13 cellular contexts compared by ENCODE assay signal in the genomic region with DNA sequence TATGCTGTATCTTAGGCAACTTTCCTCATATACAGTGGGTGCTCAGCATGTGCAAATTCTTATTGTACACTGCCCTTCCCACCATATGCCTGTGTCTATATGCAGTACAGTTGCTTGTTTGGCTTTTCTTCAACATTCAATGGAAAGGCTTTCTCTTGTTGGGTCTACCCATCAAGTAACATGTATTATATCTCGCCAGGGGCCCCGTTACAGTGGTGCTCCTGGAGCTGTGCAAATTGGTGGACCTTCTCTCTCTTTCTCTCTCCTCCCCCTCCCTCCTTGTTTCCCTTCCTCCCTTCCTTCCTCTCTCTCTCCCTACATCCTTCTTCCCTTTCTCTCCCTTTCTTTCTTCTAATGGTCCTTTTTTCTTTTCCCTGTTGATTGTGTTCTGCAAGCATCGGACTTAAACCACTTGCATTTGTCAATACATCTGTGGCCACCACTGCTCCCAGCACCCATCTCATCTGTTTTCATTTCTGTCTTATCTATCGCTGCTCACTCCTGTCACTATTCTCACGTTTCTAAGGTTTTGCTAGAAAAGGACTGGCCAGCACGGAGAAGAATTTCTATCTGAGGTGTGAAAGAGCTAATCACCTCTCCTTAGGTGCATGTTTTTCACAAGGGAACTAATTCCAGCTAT. TPM values are rescaled to one million over a fixed set of nuclear protein-coding genes. Genes with fewer than 3 reads are reported as not detected.
DNase-seq lines count a peak whose midpoint lies in the region; ATAC-seq and TF ChIP-seq lines count a peak whose summit lies in the region.
"Had no signal": no experiment of that assay in that cellular context is flagged by ENCODE, and none has a peak within 500 bp of the region (broad histone marks: within the 10 kb centered on the region; RNA-seq: fewer than 3 reads in every experiment).

No MANE protein-coding gene starts in this region.

- H3K4me3 Mint-ChIP-seq in activated CD8-positive, alpha-beta memory T cell treated with anti-CD3 and anti-CD28 coated beads, Interleukin-2, amount 10 ng/mL, durations not matched to agents 7 days and 5 days, result peak overlapping the region; percentile 57
- H3K4me3 Mint-ChIP-seq in effector memory CD8-positive, alpha-beta T cell, result peak overlapping the region; percentile 11 to 74
- H3K4me3 Mint-ChIP-seq in stimulated activated naive CD8-positive, alpha-beta T cell treated with anti-CD3 and anti-CD28 coated beads, Interleukin-15, amount 100 ng/mL, for 72 hours, result peak overlapping the region; percentile 75 to 84
- H3K4me3 Mint-ChIP-seq: WTC11 had no signal

- no peaks in the 10 kb centered on the region for H3K9me3 ChIP-seq in OCI-LY1 (ENCODE audit: low read length)
- H3K9me3 ChIP-seq: mucosa of descending colon had no signal

- peak overlapping the region; percentile 22 for H3K4me2 ChIP-seq in OCI-LY1 (ENCODE audit: low read length)

- no peak for TF ChIP-seq CTCF in OCI-LY1 (IDR thresholded peaks at IDR 0.05; ENCODE audit: low read length)

- no peaks in the 10 kb centered on the region for H3K9me3 Mint-ChIP-seq in activated CD8-positive, alpha-beta memory T cell treated with anti-CD3 and anti-CD28 coated beads, Interleukin-2, amount 10 ng/mL, durations not matched to agents 7 days and 5 days (ENCODE audit: low read depth)
- no peaks in the 10 kb centered on the region for H3K9me3 Mint-ChIP-seq in effector memory CD8-positive, alpha-beta T cell
- no peaks in the 10 kb centered on the region for H3K9me3 Mint-ChIP-seq in stimulated activated naive CD8-positive, alpha-beta T cell treated with anti-CD3 and anti-CD28 coated beads, Interleukin-15, amount 100 ng/mL, for 72 hours
- H3K9me3 Mint-ChIP-seq: WTC11 had no signal

- H3K27me3 Mint-ChIP-seq in activated CD8-positive, alpha-beta memory T cell treated with anti-CD3 and anti-CD28 coated beads, Interleukin-2, amount 10 ng/mL, durations not matched to agents 7 days and 5 days, result no peaks in the 10 kb centered on the region
- H3K27me3 Mint-ChIP-seq in effector memory CD8-positive, alpha-beta T cell, result no peaks in the 10 kb centered on the region
- no peaks in the 10 kb centered on the region for H3K27me3 Mint-ChIP-seq in stimulated activated naive CD8-positive, alpha-beta T cell treated with anti-CD3 and anti-CD28 coated beads, Interleukin-15, amount 100 ng/mL, for 72 hours

- peaks cover 21% of the 10 kb centered on the region for H3K36me3 ChIP-seq in OCI-LY1 (ENCODE audit: insufficient read depth, low read length)

- no peaks in the 10 kb centered on the region for H4K20me1 ChIP-seq in OCI-LY1 (ENCODE audit: insufficient read depth, low read length)

- H2AFZ ChIP-seq in OCI-LY1 (ENCODE audit: low read length), result no peak overlapping the region

- peak overlapping the region; percentile 96 for H3K27ac Mint-ChIP-seq in activated CD8-positive, alpha-beta memory T cell treated with anti-CD3 and anti-CD28 coated beads, Interleukin-2, amount 10 ng/mL, durations not matched to agents 7 days and 5 days
- H3K27ac Mint-ChIP-seq in effector memory CD8-positive, alpha-beta T cell, result peak overlapping the region; percentile 89 to 91
- peak overlapping the region; percentile 69 to 92 for H3K27ac Mint-ChIP-seq in stimulated activated naive CD8-positive, alpha-beta T cell treated with anti-CD3 and anti-CD28 coated beads, Interleukin-15, amount 100 ng/mL, for 72 hours
- H3K27ac Mint-ChIP-seq: WTC11 had no signal

- H3K27me3 ChIP-seq in OCI-LY1 (ENCODE audit: insufficient read depth, low read length), result no peaks in the 10 kb centered on the region

- H3K4me3 ChIP-seq in OCI-LY1 (ENCODE audit: low read depth, low read length, poor library complexity, severe bottlenecking), result no peak overlapping the region
- H3K4me3 ChIP-seq: K562, mucosa of descending colon had no signal

- CTCF ChIA-PET in activated CD8-positive, alpha-beta memory T cell treated with anti-CD3 and anti-CD28 coated beads, Interleukin-2, amount 10 ng/mL, durations not matched to agents 7 days and 5 days (lab: Charles Lee), result interaction anchor here (0.9 to 4.4 kb wide), 7 partner anchors 7 to 28 kb away, joined by 3 to 49 read pairs (median 8); no protein-coding TSS in a partner anchor

- H3K27ac ChIP-seq in OCI-LY1 (ENCODE audit: low read depth, low read length, poor library complexity, severe bottlenecking), result peak overlapping the region; percentile 85
- H3K27ac ChIP-seq: epithelial cell of prostate had no signal

- peaks cover 36% of the 10 kb centered on the region for H3K36me3 Mint-ChIP-seq in activated CD8-positive, alpha-beta memory T cell treated with anti-CD3 and anti-CD28 coated beads, Interleukin-2, amount 10 ng/mL, durations not matched to agents 7 days and 5 days
- peaks cover 31% of the 10 kb centered on the region for H3K36me3 Mint-ChIP-seq in effector memory CD8-positive, alpha-beta T cell (ENCODE audit: insufficient read depth)

- H3K79me2 ChIP-seq in OCI-LY1 (ENCODE audit: insufficient read depth, low read length), result peaks cover 51% of the 10 kb centered on the region

- no peak for DNase-seq in activated CD8-positive, alpha-beta memory T cell treated with anti-CD3 and anti-CD28 coated beads, Interleukin-2, amount 10 ng/mL, durations not matched to agents 7 days and 5 days
- DNase-seq in activated CD8-positive, alpha-beta memory T cell treated with anti-CD3 and anti-CD28 coated beads, Interleukin-2, amount 50 U/mL, for 4 hours, result no peak
- no peak for DNase-seq in effector memory CD8-positive, alpha-beta T cell
- no peak for DNase-seq in stimulated activated naive CD8-positive, alpha-beta T cell treated with anti-CD3 and anti-CD28 coated beads, Interleukin-15, amount 100 ng/mL, for 72 hours
- DNase-seq in anterior cingulate cortex (lab: John Stamatoyannopoulos, UW), result no peak
- DNase-seq in AG08395 (ENCODE audit: low spot score), result no peak
- no peak for DNase-seq in stimulated activated CD4-positive, alpha-beta T cell treated with anti-CD3 and anti-CD28 coated beads, Interleukin-4, amount 100 ng/mL, for 24 hours
- DNase-seq: mucosa of descending colon; stimulated activated CD8-positive, alpha-beta memory T cell treated with anti-CD3 and anti-CD28 coated beads, Interleukin-4, amount 100 ng/mL, for 48 hours had no signal

- H3K4me1 Mint-ChIP-seq in activated CD8-positive, alpha-beta memory T cell treated with anti-CD3 and anti-CD28 coated beads, Interleukin-2, amount 10 ng/mL, durations not matched to agents 7 days and 5 days, result peaks cover 94% of the 10 kb centered on the region
- peaks cover 72 to 94% of the 10 kb centered on the region in 2 donors for H3K4me1 Mint-ChIP-seq in effector memory CD8-positive, alpha-beta T cell (ENCODE audit: low read depth in 2 of 2)
- peaks cover 86% of the 10 kb centered on the region for H3K4me1 Mint-ChIP-seq in stimulated activated naive CD8-positive, alpha-beta T cell treated with anti-CD3 and anti-CD28 coated beads, Interleukin-15, amount 100 ng/mL, for 72 hours

- H3K9me2 ChIP-seq in OCI-LY1 (ENCODE audit: low read depth, low read length), result no peaks in the 10 kb centered on the region

- peaks cover 97% of the 10 kb centered on the region for H3K4me1 ChIP-seq in OCI-LY1 (ENCODE audit: insufficient read depth, low read length, severe bottlenecking)

- peak overlapping the region; percentile 13; the same call in 1 of the 2 replicates for H3K9ac ChIP-seq in OCI-LY1 (ENCODE audit: low read length)

- no peak for ATAC-seq in activated CD8-positive, alpha-beta memory T cell treated with anti-CD3 and anti-CD28 coated beads, Interleukin-2, amount 10 ng/mL, durations not matched to agents 7 days and 5 days
- ATAC-seq in effector memory CD8-positive, alpha-beta T cell (replicated peaks), result no peak
- ATAC-seq in stimulated activated naive CD8-positive, alpha-beta T cell treated with anti-CD3 and anti-CD28 coated beads, Interleukin-15, amount 100 ng/mL, for 72 hours, result no peak
- ATAC-seq: K562, mucosa of descending colon, WTC11 had no signal

- no peaks in the 10 kb centered on the region; the same call in none of the 2 replicates for H3F3A ChIP-seq in OCI-LY1 (ENCODE audit: insufficient read depth, low read length)

RNA-seq across cellular contexts. Expression of a gene that starts 35.3 kb away (rescaled TPM):
- 10 to 100 TPM; 47.3 to 50.5 TPM for total RNA-seq in activated CD8-positive, alpha-beta memory T cell treated with anti-CD3 and anti-CD28 coated beads, Interleukin-2, amount 10 ng/mL, durations not matched to agents 7 days and 5 days
